ENCODE assay signal across 32 cellular contexts in genomic region chr2:80874374-80874773, GRCh38.
"Had no signal": no experiment of that assay in that cellular context is flagged by ENCODE, and none has a peak within 500 bp of the region (broad histone marks: within the 10 kb centered on the region; RNA-seq: fewer than 3 reads in every experiment).

No MANE protein-coding gene starts in this region.

- ATAC-seq: activated CD8-positive, alpha-beta T cell treated with anti-CD3 and anti-CD28 coated beads, Interleukin-2, amount 10 ng/mL, durations not matched to agents 7 days and 5 days; activated naive CD4-positive, alpha-beta T cell treated with anti-CD3 and anti-CD28 coated beads, Interleukin-2, amount 50 U/mL, for 72 hours had no signal

- H3K27ac Mint-ChIP-seq: activated CD4-positive, alpha-beta T cell treated with anti-CD3 and anti-CD28 coated beads, Interleukin-2, amount 10 ng/mL, durations not matched to agents 24 days and 14 days; activated CD8-positive, alpha-beta T cell treated with anti-CD3 and anti-CD28 coated beads, Interleukin-2, amount 10 ng/mL, durations not matched to agents 7 days and 5 days; activated T-cell treated with anti-CD3 and anti-CD28 coated beads, Interleukin-2, amount 50 U/mL, for 24 hours; activated T-helper 2 cell treated with anti-CD3 and anti-CD28 coated beads, Interferon-gamma antibody, Interleukin-2, Interleukin-4, amounts not matched to agents 10 μg/mL and 5 μg/mL and 100 μg/mL, durations not matched to agents 14 hours and 24 hours and 36 hours; brain had no signal

- DNase-seq: activated CD4-positive, alpha-beta T cell treated with anti-CD3 and anti-CD28 coated beads for 1 hour; activated CD4-positive, alpha-beta T cell treated with anti-CD3 and anti-CD28 coated beads, Interleukin-2, amount 10 ng/mL, durations not matched to agents 24 days and 14 days; activated CD4-positive, alpha-beta T cell treated with anti-CD3 and anti-CD28 coated beads, Interleukin-2, amount 50 U/mL, for 48 hours; activated CD4-positive, CD25-positive, alpha-beta regulatory T cell; activated CD8-positive, alpha-beta T cell treated with anti-CD3 and anti-CD28 coated beads, Interleukin-2, amount 10 ng/mL, durations not matched to agents 7 days and 5 days; activated gamma-delta T cell; activated naive CD4-positive, alpha-beta T cell treated with Interleukin-2 at 50 U/mL for 16 hours; activated T-cell treated with anti-CD3 and anti-CD28 coated beads, Interleukin-2, amount 50 U/mL, for 24 hours; anterior cingulate cortex; caudate nucleus; cerebellar nuclear complex; MM.1S; NCI-H1092 treated with DMSO at 0.1 percent for 48 hours; NCI-H1417 treated with DMSO at 0.1 percent for 48 hours; NCI-H187 treated with DMSO at 0.1 percent for 48 hours; NCI-H2081 treated with DMSO at 0.1 percent for 48 hours; NCI-H226; NCI-H446 treated with DMSO at 0.1 percent for 48 hours; NCI-H524; NCI-H69; NK-92 treated with Interleukin-12 subunit alpha and Interleukin-12 subunit beta, amount 100 ng/mL, for 24 hours; PC-9; Right ventricle myocardium superior; SW 1271; T-helper 1 cell; T-helper 2 cell; T-helper 9 cell had no signal

- H3K4me3 Mint-ChIP-seq: activated CD4-positive, alpha-beta T cell treated with anti-CD3 and anti-CD28 coated beads, Interleukin-2, amount 10 ng/mL, durations not matched to agents 24 days and 14 days; activated CD8-positive, alpha-beta T cell treated with anti-CD3 and anti-CD28 coated beads, Interleukin-2, amount 10 ng/mL, durations not matched to agents 7 days and 5 days; activated T-cell treated with anti-CD3 and anti-CD28 coated beads, Interleukin-2, amount 50 U/mL, for 24 hours; brain had no signal

- H3K4me2 ChIP-seq: KMS-11, PC-9 had no signal

- H3K4me1 Mint-ChIP-seq: activated CD4-positive, alpha-beta T cell treated with anti-CD3 and anti-CD28 coated beads, Interleukin-2, amount 10 ng/mL, durations not matched to agents 24 days and 14 days; brain had no signal

- H3K36me3 Mint-ChIP-seq: brain had no signal

- H3K9me3 Mint-ChIP-seq: brain had no signal

- H3K4me3 ChIP-seq: PC-9 had no signal

- H3K9ac ChIP-seq: KMS-11 had no signal

- H3K27me3 Mint-ChIP-seq: activated CD4-positive, alpha-beta T cell treated with anti-CD3 and anti-CD28 coated beads, Interleukin-2, amount 10 ng/mL, durations not matched to agents 24 days and 14 days; activated T-cell treated with anti-CD3 and anti-CD28 coated beads, Interleukin-2, amount 50 U/mL, for 24 hours had no signal

- H2AFZ ChIP-seq: PC-9 had no signal

- H3K27ac ChIP-seq: KMS-11, PC-9, VCaP had no signal
